27 cellular contexts compared by ENCODE assay signal in genomic region chr3:29348311-29348710, GRCh38.
"Had no signal": no experiment of that assay in that cellular context is flagged by ENCODE, and none has a peak within 500 bp of the region (broad histone marks: within the 10 kb centered on the region; RNA-seq: fewer than 3 reads in every experiment).

No MANE protein-coding gene starts in this region.

- H3K27ac ChIP-seq: ascending aorta, brain microvascular endothelial cell, gastroesophageal sphincter, lower lobe of right lung, spleen, suprapubic skin, tibial artery, upper lobe of right lung had no signal

- H3K9me3 ChIP-seq: gastroesophageal sphincter, lower lobe of right lung, spleen, suprapubic skin, tibial artery, upper lobe of right lung had no signal

- H3K4me2 ChIP-seq: neural progenitor cell had no signal

- H3K4me1 ChIP-seq: gastroesophageal sphincter, neural progenitor cell, suprapubic skin, upper lobe of right lung had no signal

- H2AFZ ChIP-seq: neural progenitor cell had no signal

- H3K36me3 ChIP-seq: ascending aorta, brain microvascular endothelial cell, gastroesophageal sphincter, lower lobe of right lung, neural progenitor cell, spleen, suprapubic skin, upper lobe of right lung had no signal

- ATAC-seq: esophagus mucosa, gastroesophageal sphincter, left lobe of liver, lower lobe of right lung, natural killer cell, right cardiac atrium, upper lobe of right lung had no signal

- H3K4me3 ChIP-seq: ascending aorta, gastroesophageal sphincter, lower lobe of right lung, neural progenitor cell, spleen, suprapubic skin, tibial artery, upper lobe of right lung had no signal

- DNase-seq: activated CD4-positive, alpha-beta memory T cell treated with anti-CD3 and anti-CD28 coated beads for 36 hours; activated CD4-positive, alpha-beta T cell treated with anti-CD3 and anti-CD28 coated beads, Interleukin-2, amount 10 ng/mL, durations not matched to agents 24 days and 14 days; activated CD4-positive, CD25-positive, alpha-beta regulatory T cell treated with anti-CD3 and anti-CD28 coated beads, Interleukin-2, amount 50 U/mL, for 72 hours; activated CD8-positive, alpha-beta memory T cell treated with anti-CD3 and anti-CD28 coated beads, Interleukin-2, amount 50 U/mL, for 4 hours; activated gamma-delta T cell; activated naive CD4-positive, alpha-beta T cell treated with anti-CD3 and anti-CD28 coated beads, Interleukin-2, amount 10 ng/mL, durations not matched to agents 7 days and 5 days; activated naive CD8-positive, alpha-beta T cell treated with anti-CD3 and anti-CD28 coated beads, Interleukin-2, amount 10 ng/mL, durations not matched to agents 7 days and 5 days; activated T-cell treated with anti-CD3 and anti-CD28 coated beads, Interleukin-2, amount 50 U/mL, for 1 hour; brain microvascular endothelial cell; kidney glomerular epithelial cell; lower lobe of right lung; mesenchymal stem cell; natural killer cell; occipital lobe; posterior cingulate gyrus; right cardiac atrium; spleen; stimulated activated naive CD4-positive, alpha-beta T cell; T-helper 2 cell; tibial artery; upper lobe of right lung had no signal

- H3K9ac ChIP-seq: neural progenitor cell had no signal

- H3K27me3 ChIP-seq: ascending aorta, brain microvascular endothelial cell, gastroesophageal sphincter, neural progenitor cell, spleen, suprapubic skin, tibial artery, upper lobe of right lung had no signal
